Comparison of ENCODE assay signal across 2 cellular contexts in the genomic region with DNA sequence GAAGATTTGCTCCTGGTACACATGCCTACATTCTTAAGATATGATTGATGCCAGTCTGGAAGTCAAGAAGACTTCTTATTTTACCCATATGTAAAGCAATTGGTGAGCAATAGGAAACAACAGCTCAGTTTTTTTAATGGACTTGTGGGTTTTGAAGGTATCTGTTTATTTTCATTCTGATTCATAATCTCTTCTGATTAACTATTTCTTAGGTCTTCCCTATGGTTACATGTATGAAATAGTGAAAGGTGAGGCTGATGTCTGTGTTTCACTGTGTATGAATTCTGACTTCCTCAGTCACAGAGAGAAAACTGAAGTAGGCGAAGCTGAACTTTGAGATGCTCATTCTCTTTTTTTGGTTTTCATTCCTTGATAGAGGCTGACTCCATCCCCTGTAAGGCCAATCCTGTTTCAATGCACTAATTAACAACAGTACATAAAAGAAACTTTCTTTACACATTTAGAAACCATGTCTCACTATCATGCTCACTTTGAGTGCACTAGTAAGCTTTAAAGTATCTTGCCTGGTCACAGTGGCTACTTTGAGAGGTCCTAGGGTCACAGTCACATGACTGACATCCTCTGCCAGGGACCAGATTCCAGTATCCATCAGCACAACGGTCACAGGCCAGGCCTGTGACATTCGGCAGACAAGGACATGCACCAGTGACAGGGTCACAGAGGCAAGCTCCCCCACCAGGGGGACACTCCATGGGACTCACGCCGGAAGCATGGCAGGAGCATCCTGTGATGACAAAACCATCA.
TF ChIP-seq lines count a peak whose summit lies in the region.

No MANE protein-coding gene starts in this region.

TF ChIP-seq in liver, 16 proteins besides CTCF, POLR2A, EP300 and RAD21:
- TF ChIP-seq RXRA (IDR thresholded peaks at IDR 0.05) = no peak
- TF ChIP-seq FOXA1 (IDR thresholded peaks at IDR 0.05) = no peak
- TF ChIP-seq EGR1 (IDR thresholded peaks at IDR 0.05; ENCODE audit: low read depth in 2 of 2) = no peak
- no peak for TF ChIP-seq SP1 (IDR thresholded peaks at IDR 0.05)
- TF ChIP-seq, protein P1, sequence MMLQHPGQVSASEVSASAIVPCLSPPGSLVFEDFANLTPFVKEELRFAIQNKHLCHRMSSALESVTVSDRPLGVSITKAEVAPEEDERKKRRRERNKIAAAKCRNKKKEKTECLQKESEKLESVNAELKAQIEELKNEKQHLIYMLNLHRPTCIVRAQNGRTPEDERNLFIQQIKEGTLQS (IDR thresholded peaks at IDR 0.05) = no peak
- TF ChIP-seq, protein P2, sequence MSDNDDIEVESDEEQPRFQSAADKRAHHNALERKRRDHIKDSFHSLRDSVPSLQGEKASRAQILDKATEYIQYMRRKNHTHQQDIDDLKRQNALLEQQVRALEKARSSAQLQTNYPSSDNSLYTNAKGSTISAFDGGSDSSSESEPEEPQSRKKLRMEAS (IDR thresholded peaks at IDR 0.05) = no peak
- no peak for TF ChIP-seq YY1 (IDR thresholded peaks at IDR 0.05)
- TF ChIP-seq NR2F2 (IDR thresholded peaks at IDR 0.05) = peak; percentile 73
- no peak for TF ChIP-seq TAF1 (conservative IDR thresholded peaks at IDR 0.05)

TF ChIP-seq in HepG2, 621 proteins besides CTCF, POLR2A, EP300 and RAD21:
- TF ChIP-seq ZNF776 (CRISPR knock-in tag; IDR thresholded peaks at IDR 0.05) (no peak), NFKBIZ (CRISPR knock-in tag; IDR thresholded peaks at IDR 0.05) (no peak), ZFY (CRISPR knock-in tag; IDR thresholded peaks at IDR 0.05) (no peak), RBM39 (IDR thresholded peaks at IDR 0.05; ENCODE audit: low read depth, low read length, poor library complexity, severe bottlenecking) (no peak), YEATS2 (CRISPR knock-in tag; IDR thresholded peaks at IDR 0.05; ENCODE audit: borderline replicate concordance) (no peak), ATAD3A (CRISPR knock-in tag; IDR thresholded peaks at IDR 0.05) (no peak), ZFP1 (CRISPR knock-in tag; IDR thresholded peaks at IDR 0.05) (no peak), KLF11 (CRISPR knock-in tag; IDR thresholded peaks at IDR 0.05) (no peak), ZNF766 (CRISPR knock-in tag; IDR thresholded peaks at IDR 0.05; ENCODE audit: borderline replicate concordance) (no peak), MIXL1 (CRISPR knock-in tag; IDR thresholded peaks at IDR 0.05) (no peak), NFE2L2 (IDR thresholded peaks at IDR 0.05; ENCODE audit: low read length) (no peak), CEBPG (CRISPR knock-in tag; IDR thresholded peaks at IDR 0.05) (no peak), HNRNPUL1 (IDR thresholded peaks at IDR 0.05; ENCODE audit: low read depth, low read length) (no peak)
- TF ChIP-seq, protein P3, sequence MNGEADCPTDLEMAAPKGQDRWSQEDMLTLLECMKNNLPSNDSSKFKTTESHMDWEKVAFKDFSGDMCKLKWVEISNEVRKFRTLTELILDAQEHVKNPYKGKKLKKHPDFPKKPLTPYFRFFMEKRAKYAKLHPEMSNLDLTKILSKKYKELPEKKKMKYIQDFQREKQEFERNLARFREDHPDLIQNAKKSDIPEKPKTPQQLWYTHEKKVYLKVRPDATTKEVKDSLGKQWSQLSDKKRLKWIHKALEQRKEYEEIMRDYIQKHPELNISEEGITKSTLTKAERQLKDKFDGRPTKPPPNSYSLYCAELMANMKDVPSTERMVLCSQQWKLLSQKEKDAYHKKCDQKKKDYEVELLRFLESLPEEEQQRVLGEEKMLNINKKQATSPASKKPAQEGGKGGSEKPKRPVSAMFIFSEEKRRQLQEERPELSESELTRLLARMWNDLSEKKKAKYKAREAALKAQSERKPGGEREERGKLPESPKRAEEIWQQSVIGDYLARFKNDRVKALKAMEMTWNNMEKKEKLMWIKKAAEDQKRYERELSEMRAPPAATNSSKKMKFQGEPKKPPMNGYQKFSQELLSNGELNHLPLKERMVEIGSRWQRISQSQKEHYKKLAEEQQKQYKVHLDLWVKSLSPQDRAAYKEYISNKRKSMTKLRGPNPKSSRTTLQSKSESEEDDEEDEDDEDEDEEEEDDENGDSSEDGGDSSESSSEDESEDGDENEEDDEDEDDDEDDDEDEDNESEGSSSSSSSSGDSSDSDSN (CRISPR knock-in tag; IDR thresholded peaks at IDR 0.05) = no peak
